10 cellular contexts compared by ENCODE assay signal in the genomic region with DNA sequence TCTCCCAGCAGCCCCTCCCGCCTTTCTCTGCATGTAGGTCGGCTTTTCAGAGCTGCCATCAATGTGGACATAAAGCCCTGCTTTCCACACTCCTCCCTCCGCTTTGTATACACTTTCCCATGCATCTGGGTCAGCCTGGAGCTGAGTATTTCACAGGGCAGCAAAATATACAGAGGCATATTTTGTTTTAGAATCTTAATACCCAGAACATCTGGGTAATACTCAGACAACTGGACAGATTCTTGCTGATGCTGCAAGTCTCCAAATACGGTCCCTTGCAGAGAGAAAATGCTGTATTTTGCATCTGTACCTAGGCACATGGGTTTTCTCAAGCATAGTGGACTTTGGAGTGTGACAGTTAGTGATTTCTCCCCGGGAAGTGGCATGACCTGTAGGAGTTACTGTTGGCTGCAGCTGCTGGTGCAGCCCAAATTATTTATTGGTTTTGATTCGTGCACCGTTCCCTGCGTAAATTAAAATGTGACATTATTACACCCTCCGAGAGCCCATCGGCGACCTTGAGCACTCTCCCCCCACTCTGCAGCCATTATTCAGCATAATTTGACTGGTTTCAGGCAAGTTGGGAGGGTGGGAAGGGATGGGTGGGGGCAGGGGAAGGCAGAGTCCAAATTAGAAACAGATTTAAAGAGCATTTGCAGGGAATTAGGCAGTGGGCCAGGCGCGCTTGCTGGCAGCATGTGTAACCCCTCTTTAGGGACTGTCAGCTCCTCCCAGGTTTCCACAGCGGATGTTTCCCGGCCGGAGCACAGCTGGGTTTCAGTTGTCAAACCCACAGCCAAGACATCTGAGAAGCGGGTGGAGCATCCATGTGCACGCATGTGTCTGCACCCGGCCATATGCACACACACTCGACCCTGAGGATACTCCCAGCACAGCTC.
A peak's percentile ranks its signal among the peaks of the same experiment; 100 is the strongest.
DNase-seq lines count a peak whose midpoint lies in the region; ATAC-seq and TF ChIP-seq lines count a peak whose summit lies in the region.
"Had no signal": no experiment of that assay in that cellular context is flagged by ENCODE, and none has a peak within 500 bp of the region (broad histone marks: within the 10 kb centered on the region; RNA-seq: fewer than 3 reads in every experiment).

No MANE protein-coding gene starts in this region.

- no peak overlapping the region for H2AFZ ChIP-seq in PC-9

- POLR2A ChIA-PET in PC-9 (lab: Charles Lee; ENCODE audit: unreplicated experiment) = no interaction called here

- 4 to 6% (median 5%) methylated on average over 20 of the region's 20 CpGs for WGBS in ovary, 3 donors

- H3F3A ChIP-seq in PC-9 (ENCODE audit: insufficient read depth, low read depth) = no peaks in the 10 kb centered on the region

- H3K4me1 ChIP-seq in ovary (ENCODE audit: insufficient read depth) (peaks cover 19% of the 10 kb centered on the region), PC-9 (replicated peaks; ENCODE audit: insufficient read depth) (peaks cover 5% of the 10 kb centered on the region)

- no peak for ATAC-seq in HG02852 (IDR thresholded peaks at IDR 0.05; ENCODE audit: unreplicated experiment)

- TF ChIP-seq CTCF in ovary (IDR thresholded peaks at IDR 0.05) (no peak), PC-9 (conservative IDR thresholded peaks at IDR 0.05) (no peak)

- H3K27me3 ChIP-seq in ovary = no peaks in the 10 kb centered on the region
- no peaks in the 10 kb centered on the region for H3K27me3 ChIP-seq in PC-9 (ENCODE audit: insufficient read depth, low read depth)

- no peak for TF ChIP-seq EP300 in ovary (IDR thresholded peaks at IDR 0.05)

- H4K20me1 ChIP-seq in PC-9 (ENCODE audit: insufficient read depth) = no peaks in the 10 kb centered on the region

- intact Hi-C loops in ovary (cut with DNase I) = no loop called here
- intact Hi-C loops in PC-9 (cut with micrococcal nuclease; ENCODE audit: unreplicated experiment) = no loop called here

- TF ChIP-seq POLR2A in ovary (IDR thresholded peaks at IDR 0.05) = no peak

- H3K4me2 ChIP-seq in PC-9 = no peak overlapping the region

- no peak overlapping the region for H3K4me3 ChIP-seq in ovary
- H3K4me3 ChIP-seq in PC-9 = no peak overlapping the region

- DNase-seq in DMS 273 treated with DMSO at 0.1 percent for 48 hours (lab: John Stamatoyannopoulos, UW) (peak; percentile 54), NCI-H82 (lab: John Stamatoyannopoulos, UW) (peak; percentile 87), fibroblast of the conjunctiva (ENCODE audit: low read depth) (peak; percentile 87), ovary (peak; percentile 67 to 87 (median 80)), kidney tubule cell (ENCODE audit: low spot score) (no peak), SHP77 treated with DMSO at 0.1 percent for 48 hours (lab: John Stamatoyannopoulos, UW) (no peak), PC-9 (no peak)
- DNase-seq: stimulated activated CD4-positive, alpha-beta T cell treated with anti-CD3 and anti-CD28 coated beads, Interleukin-12 subunit alpha, Interleukin-12 subunit beta, amount 100 ng/mL, for 4 hours had no signal

- no peaks in the 10 kb centered on the region for H3K9me2 ChIP-seq in PC-9 (ENCODE audit: insufficient read depth)

- H3K27ac ChIP-seq in ovary (no peak overlapping the region), PC-9 (no peak overlapping the region)
- H3K27ac ChIP-seq: RWPE1 had no signal

- CTCF ChIA-PET in PC-9 (lab: Charles Lee) = interaction anchor here (0.6 kb wide), 1 partner anchor 52 kb away, joined by 3 read pairs; no protein-coding TSS in a partner anchor

- H3K36me3 ChIP-seq in ovary (no peaks in the 10 kb centered on the region), PC-9 (ENCODE audit: low read depth) (no peaks in the 10 kb centered on the region)

- no peaks in the 10 kb centered on the region for H3K9me3 ChIP-seq in ovary
- no peaks in the 10 kb centered on the region for H3K9me3 ChIP-seq in PC-9 (ENCODE audit: insufficient read depth, low read depth)

- BruUV-seq in PC-9 (replicated peaks; lab: Mats Ljungman, UMichigan) = no TSS peak

- no peaks in the 10 kb centered on the region for H3K79me2 ChIP-seq in PC-9 (ENCODE audit: low read depth)

Comparison
In these comparisons a context has a peak if more than half of its experiments do, and no peak if none do; other contexts are left out.
1. DNase-seq: peak in DMS 273 treated with DMSO at 0.1 percent for 48 hours (single experiment), NCI-H82 (single experiment), fibroblast of the conjunctiva (single experiment) and ovary (5 of 5); none in kidney tubule cell (single experiment), SHP77 treated with DMSO at 0.1 percent for 48 hours (single experiment) and PC-9 (0 of 2).